Comparison of ENCODE assay signal across 9 cellular contexts in the genomic region with DNA sequence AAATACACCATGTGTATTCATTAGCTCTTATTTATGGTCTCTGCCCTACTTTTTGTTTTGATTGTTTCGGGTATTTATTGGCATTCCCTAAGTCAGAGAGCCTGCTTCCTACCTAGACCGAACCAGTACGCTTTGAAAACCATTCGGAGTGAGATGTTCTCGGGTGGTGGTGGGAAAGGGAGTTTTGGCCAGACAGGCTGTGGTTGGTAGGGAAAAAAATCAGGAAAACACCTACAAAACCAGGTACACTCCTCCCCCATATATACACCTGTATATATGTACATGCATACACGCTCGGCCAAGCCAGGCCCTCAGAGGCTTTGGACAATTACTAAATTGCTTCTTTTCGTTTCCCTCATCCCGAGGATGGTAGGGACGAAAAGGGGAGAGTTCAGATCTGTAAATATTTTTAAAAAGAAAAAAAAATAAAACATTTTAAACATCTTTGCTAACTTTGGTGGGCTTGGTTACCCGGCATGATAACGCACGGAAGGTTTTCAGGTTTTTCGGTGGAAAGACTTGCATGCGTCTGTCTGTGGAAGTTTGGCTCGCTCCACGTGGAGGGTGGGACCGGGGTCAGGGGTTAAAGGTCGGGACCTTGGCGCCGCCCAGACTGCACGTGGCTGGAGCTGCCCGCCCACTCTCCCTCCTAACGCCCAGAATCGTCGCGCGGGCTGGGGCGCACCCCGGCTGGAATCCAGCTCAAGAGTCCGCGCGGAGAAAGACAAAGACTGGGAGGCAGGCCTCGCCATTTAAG. TPM values are rescaled to one million over a fixed set of nuclear protein-coding genes. Genes with fewer than 3 reads are reported as not detected.
DNase-seq lines count a peak whose midpoint lies in the region; ATAC-seq and TF ChIP-seq lines count a peak whose summit lies in the region.
"Had no signal": no experiment of that assay in that cellular context is flagged by ENCODE, and none has a peak within 500 bp of the region (broad histone marks: within the 10 kb centered on the region; RNA-seq: fewer than 3 reads in every experiment).

No MANE protein-coding gene starts in this region.

- H3K9me3 Mint-ChIP-seq in HFFc6 = no peaks in the 10 kb centered on the region
- H3K9me3 Mint-ChIP-seq in naive thymus-derived CD8-positive, alpha-beta T cell = no peaks in the 10 kb centered on the region

- peaks cover 19% of the 10 kb centered on the region for H3K4me1 Mint-ChIP-seq in HFFc6 (ENCODE audit: low read depth)
- peaks cover 20 to 63% (median 58%) of the 10 kb centered on the region in 4 donors for H3K4me1 Mint-ChIP-seq in naive thymus-derived CD8-positive, alpha-beta T cell

- H3K4me2 ChIP-seq in BLaER1 = peak overlapping the region; percentile 63

- intact Hi-C loops in colonic mucosa (cut with DNase I) = loop anchor here (10.0 kb wide), 1 partner anchor 166 kb away; the partner anchor contains the start of gene PSTK

- POLR2A ChIA-PET in naive thymus-derived CD8-positive, alpha-beta T cell (lab: Charles Lee) = interaction anchor here (0.8 to 0.9 kb wide), 2 partner anchors 9 to 16 kb away, joined by 3 read pairs; no protein-coding TSS in a partner anchor

- no peak overlapping the region for H3K27ac ChIP-seq in BLaER1
- no peak overlapping the region for H3K27ac ChIP-seq in colonic mucosa

- H3K9ac ChIP-seq in BLaER1 (no peak overlapping the region), colonic mucosa (ENCODE audit: low read depth in 2 of 2, low read length in 2 of 2) (peak overlapping the region in 1 of 2 donors; percentile 19)

- peak overlapping the region; percentile 84 for H3K4me3 Mint-ChIP-seq in HFFc6
- peak overlapping the region; percentile 77 to 87 (median 84) for H3K4me3 Mint-ChIP-seq in naive thymus-derived CD8-positive, alpha-beta T cell

- DNase-seq in HFFc6 (no peak), colonic mucosa (no peak), superior temporal gyrus (ENCODE audit: extremely low spot score) (no peak), epidermal melanocyte (ENCODE audit: insufficient read length, low spot score) (no peak)
- DNase-seq in naive thymus-derived CD8-positive, alpha-beta T cell = no peak
- DNase-seq: central memory CD4-positive, alpha-beta T cell had no signal

- H4K20me1 ChIP-seq in BLaER1 = peaks cover 74% of the 10 kb centered on the region

- H3K4me1 ChIP-seq in BLaER1 = peaks cover 65% of the 10 kb centered on the region
- H3K4me1 ChIP-seq in colonic mucosa = peaks cover 26% of the 10 kb centered on the region

- H3K27me3 ChIP-seq in BLaER1 (peaks cover 84% of the 10 kb centered on the region), colonic mucosa (peaks cover 68% of the 10 kb centered on the region)

- H3K27me3 Mint-ChIP-seq in HFFc6 (ENCODE audit: insufficient read depth) = peaks cover 48% of the 10 kb centered on the region
- peaks cover 18 to 47% (median 36%) of the 10 kb centered on the region in 5 donors for H3K27me3 Mint-ChIP-seq in naive thymus-derived CD8-positive, alpha-beta T cell

- peaks cover 6% of the 10 kb centered on the region; the same call in 1 of the 2 replicates for H3K36me3 ChIP-seq in BLaER1
- no peaks in the 10 kb centered on the region for H3K36me3 ChIP-seq in colonic mucosa

- H3K4me3 ChIP-seq in BLaER1 (peak overlapping the region; percentile 59), colonic mucosa (peak overlapping the region; percentile 35)

- H3K27ac Mint-ChIP-seq in HFFc6 = no peak overlapping the region
- peak overlapping the region in 1 of 10 donors; percentile 58 for H3K27ac Mint-ChIP-seq in naive thymus-derived CD8-positive, alpha-beta T cell

- peaks cover 6% of the 10 kb centered on the region; the same call in 1 of the 2 replicates for H3K9me3 ChIP-seq in BLaER1
- no peaks in the 10 kb centered on the region for H3K9me3 ChIP-seq in colonic mucosa

- peaks cover 6% of the 10 kb centered on the region for H3K36me3 Mint-ChIP-seq in HFFc6 (ENCODE audit: low read depth)
- peaks cover 0 to 6% (median 2%) of the 10 kb centered on the region in 3 donors for H3K36me3 Mint-ChIP-seq in naive thymus-derived CD8-positive, alpha-beta T cell

- TF ChIP-seq CTCF in HFFc6 (IDR thresholded peaks at IDR 0.05) (no peak), colonic mucosa (IDR thresholded peaks at IDR 0.05) (no peak)

- ATAC-seq in naive thymus-derived CD8-positive, alpha-beta T cell = no peak
- ATAC-seq in HG02884 (IDR thresholded peaks at IDR 0.05; ENCODE audit: unreplicated experiment) (no peak), HG02885 (IDR thresholded peaks at IDR 0.05; ENCODE audit: poor library complexity, unreplicated experiment) (no peak)

RNA-seq across cellular contexts. Expression of gene HMX2, which starts 2.5 kb away (rescaled TPM):
- not detected for total RNA-seq in HFFc6 (2021; fragmentation: NEBNext Ultra II Directional; extraction: Animal tissue kit (Norgen Biotek cat#: 25700))
- total RNA-seq in colonic mucosa = under 1 TPM; 0.13 to 0.15 TPM
- not detected for total RNA-seq in naive thymus-derived CD8-positive, alpha-beta T cell
- not detected for polyA plus RNA-seq in naive thymus-derived CD8-positive, alpha-beta T cell

RNA-seq across cellular contexts. Expression of gene BUB3, which starts 3.8 kb away (rescaled TPM):
- 100 to 1,000 TPM; 154 to 214 (median 202) TPM for total RNA-seq in HFFc6 (2021; fragmentation: NEBNext Ultra II Directional; extraction: Animal tissue kit (Norgen Biotek cat#: 25700))
- 100 to 1,000 TPM in 1 of 2 donors, 10 to 100 TPM in 1; 77.6 to 112 TPM for total RNA-seq in colonic mucosa
- 100 to 1,000 TPM; 170 to 173 TPM for total RNA-seq in naive thymus-derived CD8-positive, alpha-beta T cell
- 100 to 1,000 TPM; 217 to 247 (median 243) TPM for polyA plus RNA-seq in naive thymus-derived CD8-positive, alpha-beta T cell

RNA-seq across cellular contexts. Expression of gene HMX3, which starts 14.6 kb away (rescaled TPM):
- total RNA-seq in HFFc6 (2021; fragmentation: NEBNext Ultra II Directional; extraction: Animal tissue kit (Norgen Biotek cat#: 25700)) = not detected
- total RNA-seq in colonic mucosa = under 1 TPM; 0.35 to 0.64 TPM
- total RNA-seq in naive thymus-derived CD8-positive, alpha-beta T cell = not detected
- not detected for polyA plus RNA-seq in naive thymus-derived CD8-positive, alpha-beta T cell
